ENCODE assay signal across 19 cellular contexts in genomic region chr1:13230601-13231000, GRCh38. TPM values are rescaled to one million over a fixed set of nuclear protein-coding genes. Genes with fewer than 3 reads are reported as not detected.
"Had no signal": no experiment of that assay in that cellular context is flagged by ENCODE, and none has a peak within 500 bp of the region (broad histone marks: within the 10 kb centered on the region; RNA-seq: fewer than 3 reads in every experiment).

No MANE protein-coding gene starts in this region.

RNA-seq across cellular contexts. Expression of gene PRAMEF18, which starts 4.6 kb away (rescaled TPM):
- total RNA-seq: activated CD4-positive, alpha-beta memory T cell treated with anti-CD3 and anti-CD28 coated beads, Interleukin-2, amount 10 ng/mL, durations not matched to agents 7 days and 5 days; activated CD4-positive, alpha-beta T cell treated with anti-CD3 and anti-CD28 coated beads for 36 hours; activated CD4-positive, alpha-beta T cell treated with anti-CD3 and anti-CD28 coated beads, Interleukin-2, amount 10 ng/mL, durations not matched to agents 7 days and 5 days; activated CD8-positive, alpha-beta memory T cell treated with anti-CD3 and anti-CD28 coated beads for 36 hours; activated CD8-positive, alpha-beta memory T cell treated with anti-CD3 and anti-CD28 coated beads, Interleukin-2, amount 10 ng/mL, durations not matched to agents 7 days and 5 days; activated naive CD4-positive, alpha-beta T cell treated with anti-CD3 and anti-CD28 coated beads, Interleukin-2, amount 50 U/mL, for 72 hours; activated naive CD8-positive, alpha-beta T cell treated with anti-CD3 and anti-CD28 coated beads, Interleukin-2, amount 10 ng/mL, durations not matched to agents 7 days and 5 days; activated T-helper 1 cell treated with anti-CD3 and anti-CD28 coated beads, Interleukin-12 subunit alpha, Interleukin-12 subunit beta, Interleukin-2, Interleukin-4 antibody, amounts not matched to agents 30 ng/mL and 10 ng/mL and 1 ng/mL, durations not matched to agents 14 hours and 24 hours and 36 hours; activated T-helper 2 cell treated with anti-CD3 and anti-CD28 coated beads, Interferon-gamma antibody, Interleukin-2, Interleukin-4, amounts not matched to agents 10 μg/mL and 5 μg/mL and 100 μg/mL, durations not matched to agents 14 hours and 24 hours and 36 hours; ascending aorta; breast epithelium; cardiac muscle cell; cerebellum; dorsolateral prefrontal cortex; endodermal cell; esophagus muscularis mucosa; foreskin keratinocyte; gastrocnemius medialis; T-helper 17 cell had no signal
- polyA plus RNA-seq: cardiac muscle cell, foreskin keratinocyte had no signal

RNA-seq across cellular contexts. Expression of gene PRAMEF5, which starts 23.4 kb away (rescaled TPM):
- total RNA-seq: activated CD4-positive, alpha-beta memory T cell treated with anti-CD3 and anti-CD28 coated beads, Interleukin-2, amount 10 ng/mL, durations not matched to agents 7 days and 5 days; activated CD4-positive, alpha-beta T cell treated with anti-CD3 and anti-CD28 coated beads for 36 hours; activated CD4-positive, alpha-beta T cell treated with anti-CD3 and anti-CD28 coated beads, Interleukin-2, amount 10 ng/mL, durations not matched to agents 7 days and 5 days; activated CD8-positive, alpha-beta memory T cell treated with anti-CD3 and anti-CD28 coated beads for 36 hours; activated CD8-positive, alpha-beta memory T cell treated with anti-CD3 and anti-CD28 coated beads, Interleukin-2, amount 10 ng/mL, durations not matched to agents 7 days and 5 days; activated naive CD4-positive, alpha-beta T cell treated with anti-CD3 and anti-CD28 coated beads, Interleukin-2, amount 50 U/mL, for 72 hours; activated naive CD8-positive, alpha-beta T cell treated with anti-CD3 and anti-CD28 coated beads, Interleukin-2, amount 10 ng/mL, durations not matched to agents 7 days and 5 days; activated T-helper 1 cell treated with anti-CD3 and anti-CD28 coated beads, Interleukin-12 subunit alpha, Interleukin-12 subunit beta, Interleukin-2, Interleukin-4 antibody, amounts not matched to agents 30 ng/mL and 10 ng/mL and 1 ng/mL, durations not matched to agents 14 hours and 24 hours and 36 hours; activated T-helper 2 cell treated with anti-CD3 and anti-CD28 coated beads, Interferon-gamma antibody, Interleukin-2, Interleukin-4, amounts not matched to agents 10 μg/mL and 5 μg/mL and 100 μg/mL, durations not matched to agents 14 hours and 24 hours and 36 hours; ascending aorta; breast epithelium; cardiac muscle cell; cerebellum; dorsolateral prefrontal cortex; endodermal cell; esophagus muscularis mucosa; foreskin keratinocyte; gastrocnemius medialis; T-helper 17 cell had no signal
- polyA plus RNA-seq: cardiac muscle cell, foreskin keratinocyte had no signal

RNA-seq across cellular contexts. Expression of gene PRAMEF13, which starts 29.4 kb away (rescaled TPM):
- total RNA-seq: activated CD4-positive, alpha-beta memory T cell treated with anti-CD3 and anti-CD28 coated beads, Interleukin-2, amount 10 ng/mL, durations not matched to agents 7 days and 5 days; activated CD4-positive, alpha-beta T cell treated with anti-CD3 and anti-CD28 coated beads for 36 hours; activated CD4-positive, alpha-beta T cell treated with anti-CD3 and anti-CD28 coated beads, Interleukin-2, amount 10 ng/mL, durations not matched to agents 7 days and 5 days; activated CD8-positive, alpha-beta memory T cell treated with anti-CD3 and anti-CD28 coated beads for 36 hours; activated CD8-positive, alpha-beta memory T cell treated with anti-CD3 and anti-CD28 coated beads, Interleukin-2, amount 10 ng/mL, durations not matched to agents 7 days and 5 days; activated naive CD4-positive, alpha-beta T cell treated with anti-CD3 and anti-CD28 coated beads, Interleukin-2, amount 50 U/mL, for 72 hours; activated naive CD8-positive, alpha-beta T cell treated with anti-CD3 and anti-CD28 coated beads, Interleukin-2, amount 10 ng/mL, durations not matched to agents 7 days and 5 days; activated T-helper 1 cell treated with anti-CD3 and anti-CD28 coated beads, Interleukin-12 subunit alpha, Interleukin-12 subunit beta, Interleukin-2, Interleukin-4 antibody, amounts not matched to agents 30 ng/mL and 10 ng/mL and 1 ng/mL, durations not matched to agents 14 hours and 24 hours and 36 hours; activated T-helper 2 cell treated with anti-CD3 and anti-CD28 coated beads, Interferon-gamma antibody, Interleukin-2, Interleukin-4, amounts not matched to agents 10 μg/mL and 5 μg/mL and 100 μg/mL, durations not matched to agents 14 hours and 24 hours and 36 hours; ascending aorta; breast epithelium; cardiac muscle cell; cerebellum; dorsolateral prefrontal cortex; endodermal cell; esophagus muscularis mucosa; foreskin keratinocyte; gastrocnemius medialis; T-helper 17 cell had no signal
- polyA plus RNA-seq: cardiac muscle cell, foreskin keratinocyte had no signal

RNA-seq across cellular contexts. Expression of gene PRAMEF8, which starts 54.3 kb away (rescaled TPM):
- total RNA-seq: activated CD4-positive, alpha-beta memory T cell treated with anti-CD3 and anti-CD28 coated beads, Interleukin-2, amount 10 ng/mL, durations not matched to agents 7 days and 5 days; activated CD4-positive, alpha-beta T cell treated with anti-CD3 and anti-CD28 coated beads for 36 hours; activated CD4-positive, alpha-beta T cell treated with anti-CD3 and anti-CD28 coated beads, Interleukin-2, amount 10 ng/mL, durations not matched to agents 7 days and 5 days; activated CD8-positive, alpha-beta memory T cell treated with anti-CD3 and anti-CD28 coated beads for 36 hours; activated CD8-positive, alpha-beta memory T cell treated with anti-CD3 and anti-CD28 coated beads, Interleukin-2, amount 10 ng/mL, durations not matched to agents 7 days and 5 days; activated naive CD4-positive, alpha-beta T cell treated with anti-CD3 and anti-CD28 coated beads, Interleukin-2, amount 50 U/mL, for 72 hours; activated naive CD8-positive, alpha-beta T cell treated with anti-CD3 and anti-CD28 coated beads, Interleukin-2, amount 10 ng/mL, durations not matched to agents 7 days and 5 days; activated T-helper 1 cell treated with anti-CD3 and anti-CD28 coated beads, Interleukin-12 subunit alpha, Interleukin-12 subunit beta, Interleukin-2, Interleukin-4 antibody, amounts not matched to agents 30 ng/mL and 10 ng/mL and 1 ng/mL, durations not matched to agents 14 hours and 24 hours and 36 hours; activated T-helper 2 cell treated with anti-CD3 and anti-CD28 coated beads, Interferon-gamma antibody, Interleukin-2, Interleukin-4, amounts not matched to agents 10 μg/mL and 5 μg/mL and 100 μg/mL, durations not matched to agents 14 hours and 24 hours and 36 hours; ascending aorta; breast epithelium; cardiac muscle cell; cerebellum; dorsolateral prefrontal cortex; endodermal cell; esophagus muscularis mucosa; foreskin keratinocyte; gastrocnemius medialis; T-helper 17 cell had no signal
- polyA plus RNA-seq: cardiac muscle cell, foreskin keratinocyte had no signal

RNA-seq across cellular contexts. Expression of gene PRAMEF9, which starts 59.0 kb away (rescaled TPM):
- total RNA-seq: activated CD4-positive, alpha-beta memory T cell treated with anti-CD3 and anti-CD28 coated beads, Interleukin-2, amount 10 ng/mL, durations not matched to agents 7 days and 5 days; activated CD4-positive, alpha-beta T cell treated with anti-CD3 and anti-CD28 coated beads for 36 hours; activated CD4-positive, alpha-beta T cell treated with anti-CD3 and anti-CD28 coated beads, Interleukin-2, amount 10 ng/mL, durations not matched to agents 7 days and 5 days; activated CD8-positive, alpha-beta memory T cell treated with anti-CD3 and anti-CD28 coated beads for 36 hours; activated CD8-positive, alpha-beta memory T cell treated with anti-CD3 and anti-CD28 coated beads, Interleukin-2, amount 10 ng/mL, durations not matched to agents 7 days and 5 days; activated naive CD4-positive, alpha-beta T cell treated with anti-CD3 and anti-CD28 coated beads, Interleukin-2, amount 50 U/mL, for 72 hours; activated naive CD8-positive, alpha-beta T cell treated with anti-CD3 and anti-CD28 coated beads, Interleukin-2, amount 10 ng/mL, durations not matched to agents 7 days and 5 days; activated T-helper 1 cell treated with anti-CD3 and anti-CD28 coated beads, Interleukin-12 subunit alpha, Interleukin-12 subunit beta, Interleukin-2, Interleukin-4 antibody, amounts not matched to agents 30 ng/mL and 10 ng/mL and 1 ng/mL, durations not matched to agents 14 hours and 24 hours and 36 hours; activated T-helper 2 cell treated with anti-CD3 and anti-CD28 coated beads, Interferon-gamma antibody, Interleukin-2, Interleukin-4, amounts not matched to agents 10 μg/mL and 5 μg/mL and 100 μg/mL, durations not matched to agents 14 hours and 24 hours and 36 hours; ascending aorta; breast epithelium; cardiac muscle cell; cerebellum; dorsolateral prefrontal cortex; endodermal cell; esophagus muscularis mucosa; foreskin keratinocyte; gastrocnemius medialis; T-helper 17 cell had no signal
- polyA plus RNA-seq: cardiac muscle cell, foreskin keratinocyte had no signal
